ENCODE assay signal across 13 cellular contexts in the genomic region with DNA sequence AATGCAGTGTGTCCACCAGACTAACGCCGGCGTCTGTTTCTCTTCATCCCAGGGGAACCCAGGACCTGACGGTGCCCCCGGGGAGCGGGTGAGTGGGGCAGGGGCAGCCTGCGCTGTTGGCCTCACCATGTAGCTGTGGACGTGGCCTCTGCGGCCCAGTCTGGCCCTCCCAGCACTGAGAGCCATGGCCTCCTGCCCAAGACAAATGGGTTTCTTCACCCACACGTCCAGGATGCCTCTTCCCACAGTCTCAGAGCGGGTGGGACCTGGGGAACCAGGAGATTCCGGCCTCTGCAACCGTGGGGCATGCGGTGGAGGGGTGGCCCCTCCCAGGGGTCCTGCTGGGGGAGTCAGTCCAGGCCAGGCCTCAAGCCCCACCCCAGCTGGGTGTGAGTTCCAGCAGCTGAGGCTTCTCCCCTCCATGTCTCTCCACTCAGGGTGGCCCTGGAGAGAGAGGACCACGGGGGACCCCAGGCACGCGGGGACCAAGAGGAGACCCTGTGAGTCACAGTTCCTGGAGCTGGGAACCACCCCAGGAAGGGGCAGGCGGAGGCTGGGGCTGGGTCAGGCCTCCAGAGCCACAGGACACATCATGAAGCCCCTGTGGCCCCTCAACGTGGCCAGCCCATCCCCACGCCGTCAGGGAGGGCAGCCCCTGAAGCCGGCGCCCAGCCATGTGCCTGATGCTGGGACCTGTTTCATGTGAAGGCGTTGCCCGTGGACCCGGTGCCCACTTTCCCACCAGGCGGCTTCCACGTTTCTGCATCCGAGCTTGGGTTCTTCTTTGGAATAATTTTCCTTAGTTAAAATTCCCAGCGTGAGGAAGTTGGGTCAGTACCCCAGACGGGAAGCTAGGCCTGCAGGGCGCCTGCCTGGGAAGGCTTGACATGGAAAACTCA. TPM values are rescaled to one million over a fixed set of nuclear protein-coding genes. Genes with fewer than 3 reads are reported as not detected.
A peak's percentile ranks its signal among the peaks of the same experiment; 100 is the strongest.
DNase-seq lines count a peak whose midpoint lies in the region; ATAC-seq and TF ChIP-seq lines count a peak whose summit lies in the region.
"Had no signal": no experiment of that assay in that cellular context is flagged by ENCODE, and none has a peak within 500 bp of the region (broad histone marks: within the 10 kb centered on the region; RNA-seq: fewer than 3 reads in every experiment).

No MANE protein-coding gene starts in this region.

- H3K4me1 Mint-ChIP-seq in natural killer cell treated with Interleukin-12 subunit alpha and Interleukin-12 subunit beta and Interleukin-15 and Interleukin-18, amount 100 ng/mL, for 72 hours (ENCODE audit: low read depth in 2 of 2) = no peaks in the 10 kb centered on the region
- H3K4me1 Mint-ChIP-seq in natural killer cell = no peaks in the 10 kb centered on the region
- H3K4me1 Mint-ChIP-seq: CD4-positive, CD25-positive, alpha-beta regulatory T cell had no signal

- WGBS in gastroesophageal sphincter (ENCODE audit: low coverage in 1 of 2), 2 donors = 50% methylated on average over 2 of the region's 32 CpGs; no CpG with 5 or more reads in 1 of the 2 donors
- 68 to 74% (median 69%) methylated on average over 30 to 32 of the region's 32 CpGs for WGBS in ovary, 3 donors

- H3K4me1 ChIP-seq in gastroesophageal sphincter (peaks cover 0 to 91% (median 35%) of the 10 kb centered on the region in 3 donors), ovary (ENCODE audit: insufficient read depth) (peaks cover 6% of the 10 kb centered on the region)

- no peak for ATAC-seq in natural killer cell treated with Interleukin-12 subunit alpha and Interleukin-12 subunit beta and Interleukin-15 and Interleukin-18, amount 100 ng/mL, for 72 hours
- ATAC-seq in natural killer cell = no peak
- ATAC-seq in gastroesophageal sphincter = peak; percentile 45
- no peak for ATAC-seq in HG02571 (IDR thresholded peaks at IDR 0.05; ENCODE audit: unreplicated experiment)
- no peak for ATAC-seq in HG03342 (IDR thresholded peaks at IDR 0.05; ENCODE audit: unreplicated experiment)

- H3K4me3 ChIP-seq in gastroesophageal sphincter (no peak overlapping the region), ovary (no peak overlapping the region)

- TF ChIP-seq POLR2A in gastroesophageal sphincter (IDR thresholded peaks at IDR 0.05) = no peak
- no peak for TF ChIP-seq POLR2A in ovary (IDR thresholded peaks at IDR 0.05)

- peak; percentile 45 for DNase-seq in natural killer cell treated with Interleukin-12 subunit alpha and Interleukin-12 subunit beta and Interleukin-15 and Interleukin-18, amount 100 ng/mL, for 72 hours (ENCODE audit: low spot score)
- DNase-seq in natural killer cell = no peak
- DNase-seq in ovary = peak; percentile 21 to 44 (median 29)
- DNase-seq in SKM-1 (lab: John Stamatoyannopoulos, UW; ENCODE audit: unreplicated experiment) = no peak
- no peak for DNase-seq in NCI-H146 (lab: John Stamatoyannopoulos, UW)
- DNase-seq: Karpas-422, midbrain, NCI-H2171, T1000 had no signal

- intact Hi-C loops in natural killer cell (cut with micrococcal nuclease) (no loop called here), ovary (cut with DNase I) (no loop called here)

- H3K36me3 Mint-ChIP-seq in natural killer cell treated with Interleukin-12 subunit alpha and Interleukin-12 subunit beta and Interleukin-15 and Interleukin-18, amount 100 ng/mL, for 72 hours = no peaks in the 10 kb centered on the region
- H3K36me3 Mint-ChIP-seq in natural killer cell = no peaks in the 10 kb centered on the region
- H3K36me3 Mint-ChIP-seq: CD4-positive, CD25-positive, alpha-beta regulatory T cell had no signal

- TF ChIP-seq CTCF in natural killer cell (IDR thresholded peaks at IDR 0.05) = no peak
- no peak for TF ChIP-seq CTCF in gastroesophageal sphincter (IDR thresholded peaks at IDR 0.05)
- TF ChIP-seq CTCF in ovary (IDR thresholded peaks at IDR 0.05) = no peak

- no peak overlapping the region for H3K4me3 Mint-ChIP-seq in natural killer cell treated with Interleukin-12 subunit alpha and Interleukin-12 subunit beta and Interleukin-15 and Interleukin-18, amount 100 ng/mL, for 72 hours
- no peak overlapping the region for H3K4me3 Mint-ChIP-seq in natural killer cell
- H3K4me3 Mint-ChIP-seq: CD4-positive, CD25-positive, alpha-beta regulatory T cell had no signal

- no peak overlapping the region for H3K27ac Mint-ChIP-seq in natural killer cell treated with Interleukin-12 subunit alpha and Interleukin-12 subunit beta and Interleukin-15 and Interleukin-18, amount 100 ng/mL, for 72 hours
- H3K27ac Mint-ChIP-seq in natural killer cell = no peak overlapping the region
- H3K27ac Mint-ChIP-seq: CD4-positive, CD25-positive, alpha-beta regulatory T cell had no signal

- H3K9me3 ChIP-seq in gastroesophageal sphincter = no peaks in the 10 kb centered on the region
- no peaks in the 10 kb centered on the region for H3K9me3 ChIP-seq in ovary

- no peaks in the 10 kb centered on the region for H3K27me3 ChIP-seq in gastroesophageal sphincter
- H3K27me3 ChIP-seq in ovary = no peaks in the 10 kb centered on the region

- no peaks in the 10 kb centered on the region for H3K27me3 Mint-ChIP-seq in natural killer cell treated with Interleukin-12 subunit alpha and Interleukin-12 subunit beta and Interleukin-15 and Interleukin-18, amount 100 ng/mL, for 72 hours
- H3K27me3 Mint-ChIP-seq in natural killer cell (ENCODE audit: low read depth in 2 of 2) = no peaks in the 10 kb centered on the region
- H3K27me3 Mint-ChIP-seq: CD4-positive, CD25-positive, alpha-beta regulatory T cell had no signal

- H3K27ac ChIP-seq in gastroesophageal sphincter (peak overlapping the region; percentile 32 to 81 (median 80)), ovary (peak overlapping the region in 1 of 2 donors; percentile 42)

- TF ChIP-seq EP300 in gastroesophageal sphincter (IDR thresholded peaks at IDR 0.05) (no peak), ovary (IDR thresholded peaks at IDR 0.05) (no peak)

- no peaks in the 10 kb centered on the region for H3K9me3 Mint-ChIP-seq in natural killer cell treated with Interleukin-12 subunit alpha and Interleukin-12 subunit beta and Interleukin-15 and Interleukin-18, amount 100 ng/mL, for 72 hours
- no peaks in the 10 kb centered on the region for H3K9me3 Mint-ChIP-seq in natural killer cell
- H3K9me3 Mint-ChIP-seq: CD4-positive, CD25-positive, alpha-beta regulatory T cell had no signal

- H3K36me3 ChIP-seq in gastroesophageal sphincter (peaks cover 0 to 94% of the 10 kb centered on the region in 2 donors), ovary (no peaks in the 10 kb centered on the region)

RNA-seq across cellular contexts. Expression of a gene that starts 11.0 kb away (rescaled TPM):
- not detected for total RNA-seq in natural killer cell treated with Interleukin-12 subunit alpha and Interleukin-12 subunit beta and Interleukin-15 and Interleukin-18, amount 100 ng/mL, for 72 hours
- total RNA-seq in natural killer cell (1 to 10 TPM; 1.0 to 5.2 (median 2.5) TPM), gastroesophageal sphincter (1,000 to 10,000 TPM in 2 of 4 donors, 100 to 1,000 TPM in 2; 477 to 1,231 (median 878) TPM), ovary (100 to 1,000 TPM; 389 to 779 (median 731) TPM)
- 100 to 1,000 TPM; 112 to 905 TPM for polyA plus RNA-seq in ovary

Comparison
In these comparisons a context has a peak if more than half of its experiments do, and no peak if none do; other contexts are left out.
1. DNase-seq: peak in natural killer cell treated with Interleukin-12 subunit alpha and Interleukin-12 subunit beta and Interleukin-15 and Interleukin-18, amount 100 ng/mL, for 72 hours (single experiment) and ovary (5 of 5); none in natural killer cell (single experiment), SKM-1 (single experiment) and NCI-H146 (single experiment).
2. RNA of a gene that starts 11.0 kb away (total RNA-seq): 477 to 1,231 TPM in gastroesophageal sphincter and 389 to 779 TPM in ovary; 1.0 to 5.2 TPM in natural killer cell and not detected in natural killer cell treated with Interleukin-12 subunit alpha and Interleukin-12 subunit beta and Interleukin-15 and Interleukin-18, amount 100 ng/mL, for 72 hours; every median in the first group is over 10 times any median in the second.